ENCODE assay signal across 1 cellular context in the genomic region with DNA sequence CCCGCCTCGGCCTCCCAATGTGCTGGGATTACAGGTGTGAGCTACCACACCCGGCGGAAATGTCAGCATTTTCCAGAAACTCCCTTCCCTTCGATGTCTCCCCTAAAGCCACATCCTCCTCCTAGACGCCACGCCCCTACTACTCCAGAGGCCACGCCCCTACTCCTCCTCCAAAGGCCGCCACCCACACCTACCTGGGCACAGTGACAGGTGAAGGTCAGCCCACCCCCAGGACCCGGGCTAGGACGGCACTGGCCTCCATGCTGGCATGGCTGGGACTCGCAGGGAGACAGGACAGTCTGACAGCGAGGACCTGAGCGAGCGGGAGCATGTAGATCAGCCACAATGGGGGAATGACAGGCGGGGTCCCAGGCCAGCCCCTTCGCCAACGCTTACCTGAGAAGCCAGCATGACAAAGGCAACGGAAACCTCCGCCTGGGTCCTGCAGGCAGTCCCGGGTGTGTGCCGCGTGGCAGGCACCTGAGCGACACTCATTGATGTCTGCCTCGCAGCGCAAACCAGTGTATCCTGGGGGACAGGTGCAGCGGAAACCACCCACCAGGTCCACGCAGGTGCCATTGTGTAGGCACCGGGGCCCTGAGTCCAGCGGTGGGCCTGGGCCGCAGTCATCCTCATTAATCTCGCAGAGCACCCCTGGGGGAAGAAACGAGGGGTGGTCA.
TF ChIP-seq lines count a peak whose summit lies in the region.

No MANE protein-coding gene starts in this region.

TF ChIP-seq in IMR-90, 13 proteins besides CTCF, POLR2A, EP300 and RAD21:
- TF ChIP-seq, protein P1, sequence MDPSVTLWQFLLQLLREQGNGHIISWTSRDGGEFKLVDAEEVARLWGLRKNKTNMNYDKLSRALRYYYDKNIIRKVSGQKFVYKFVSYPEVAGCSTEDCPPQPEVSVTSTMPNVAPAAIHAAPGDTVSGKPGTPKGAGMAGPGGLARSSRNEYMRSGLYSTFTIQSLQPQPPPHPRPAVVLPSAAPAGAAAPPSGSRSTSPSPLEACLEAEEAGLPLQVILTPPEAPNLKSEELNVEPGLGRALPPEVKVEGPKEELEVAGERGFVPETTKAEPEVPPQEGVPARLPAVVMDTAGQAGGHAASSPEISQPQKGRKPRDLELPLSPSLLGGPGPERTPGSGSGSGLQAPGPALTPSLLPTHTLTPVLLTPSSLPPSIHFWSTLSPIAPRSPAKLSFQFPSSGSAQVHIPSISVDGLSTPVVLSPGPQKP (IDR thresholded peaks at IDR 0.05; ENCODE audit: borderline replicate concordance, low read depth, low read length), result no peak
- TF ChIP-seq MXI1 (IDR thresholded peaks at IDR 0.05; ENCODE audit: borderline replicate concordance, low read depth, low read length), result no peak
